ENCODE assay signal across 9 cellular contexts in the genomic region with DNA sequence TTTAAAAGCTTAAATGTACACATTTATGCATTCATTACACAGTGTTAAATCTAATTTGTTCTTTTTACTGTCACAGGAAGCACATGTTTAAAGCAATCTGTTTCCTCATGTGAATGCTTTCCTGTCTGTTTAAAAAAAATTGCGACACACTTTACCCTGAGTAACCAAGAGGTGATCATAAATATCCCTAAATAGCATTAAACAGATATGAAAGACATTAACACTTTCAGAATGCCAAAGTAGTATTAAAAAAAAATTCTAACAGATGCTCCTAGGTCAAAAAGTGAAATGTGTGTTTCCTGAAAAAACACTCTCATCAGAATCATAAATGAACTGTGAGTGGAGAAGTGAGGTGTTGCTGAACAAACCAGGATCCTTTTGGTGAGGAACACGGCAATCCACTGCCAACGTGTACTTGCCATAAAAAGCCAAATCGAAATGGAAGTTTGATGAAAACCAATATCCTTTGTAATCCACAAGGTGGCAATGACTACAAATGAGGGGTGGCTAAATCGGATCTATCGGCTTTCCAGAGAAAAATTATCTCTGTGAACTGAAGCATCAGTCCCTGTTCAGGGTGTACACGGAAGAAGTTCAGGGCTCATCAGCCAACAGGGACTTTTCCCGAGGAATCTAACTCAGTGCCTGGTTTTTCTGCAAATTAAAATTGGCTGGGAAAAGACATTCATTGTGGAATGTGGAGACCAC.
DNase-seq lines count a peak whose midpoint lies in the region; ATAC-seq and TF ChIP-seq lines count a peak whose summit lies in the region.
"Had no signal": no experiment of that assay in that cellular context is flagged by ENCODE, and none has a peak within 500 bp of the region (broad histone marks: within the 10 kb centered on the region; RNA-seq: fewer than 3 reads in every experiment).

No MANE protein-coding gene starts in this region.

- peak overlapping the region; percentile 67 for H3K9ac ChIP-seq in mesenchymal stem cell (ENCODE audit: low read length)

- peak overlapping the region; percentile 84 for H3K27ac ChIP-seq in left ventricle myocardium inferior (replicated peaks)
- H3K27ac ChIP-seq in brain microvascular endothelial cell: no peak overlapping the region
- H3K27ac ChIP-seq in mesenchymal stem cell (ENCODE audit: low read length, poor library complexity, severe bottlenecking): no peak overlapping the region
- H3K27ac ChIP-seq in uterus: peak overlapping the region; percentile 58 to 63

- no peak overlapping the region for H4K91ac ChIP-seq in mesenchymal stem cell (ENCODE audit: low read length)

- H3K9me3 ChIP-seq in left ventricle myocardium inferior (replicated peaks) (no peaks in the 10 kb centered on the region), mesenchymal stem cell (ENCODE audit: control insufficient read depth, low read length) (no peaks in the 10 kb centered on the region), uterus (no peaks in the 10 kb centered on the region)

- H2BK5ac ChIP-seq in mesenchymal stem cell (ENCODE audit: low read depth, low read length, poor library complexity, severe bottlenecking): no peak overlapping the region

- no peak overlapping the region for H2BK120ac ChIP-seq in mesenchymal stem cell (ENCODE audit: low read depth, low read length)

- in situ Hi-C loops in brain microvascular endothelial cell (cut with HindIII; ENCODE audit: low pct_ligation_motif_present, low sequenced_read_pairs): no loop called here

- H2BK15ac ChIP-seq in mesenchymal stem cell (ENCODE audit: low read depth, poor library complexity, severe bottlenecking): no peak overlapping the region

- H3K4ac ChIP-seq in mesenchymal stem cell (ENCODE audit: low read depth in 1 of 2, low read length in 2 of 2): no peak overlapping the region

- no peak overlapping the region for H3K14ac ChIP-seq in mesenchymal stem cell (ENCODE audit: low read length in 2 of 2)

- DNase-seq in left ventricle myocardium inferior (no peak), left cardiac atrium (no peak), brain microvascular endothelial cell (no peak), mesenchymal stem cell (peak; percentile 19), uterus (no peak), hepatic stellate cell (ENCODE audit: low spot score) (no peak)
- no peak for DNase-seq in stimulated activated CD8-positive, alpha-beta memory T cell treated with anti-CD3 and anti-CD28 coated beads, Interleukin-4, amount 100 ng/mL, for 48 hours
- DNase-seq in stimulated activated CD4-positive, alpha-beta T cell treated with anti-CD3 and anti-CD28 coated beads, Interleukin-12 subunit alpha, Interleukin-12 subunit beta, amount 100 ng/mL, for 4 hours: no peak
- DNase-seq: activated CD4-positive, alpha-beta T cell treated with anti-CD3 and anti-CD28 coated beads, Interleukin-2, amount 50 U/mL, for 4 hours had no signal

- no peak overlapping the region for H3K18ac ChIP-seq in mesenchymal stem cell (ENCODE audit: low read depth in 1 of 2, low read length in 2 of 2)

- H2AFZ ChIP-seq in mesenchymal stem cell (ENCODE audit: low read depth, low read length): no peak overlapping the region

- H2BK12ac ChIP-seq in mesenchymal stem cell (ENCODE audit: low read length in 2 of 2): no peak overlapping the region

- 75% methylated on average over 8 of the region's 8 CpGs for WGBS in mesenchymal stem cell

- no peak overlapping the region for H3K4me2 ChIP-seq in mesenchymal stem cell (ENCODE audit: low read length, poor library complexity, severe bottlenecking)

- no peak overlapping the region for H3K23ac ChIP-seq in mesenchymal stem cell (ENCODE audit: low read length in 2 of 2)

- H3K36me3 ChIP-seq in left ventricle myocardium inferior (no peaks in the 10 kb centered on the region), brain microvascular endothelial cell (replicated peaks) (no peaks in the 10 kb centered on the region), mesenchymal stem cell (ENCODE audit: control insufficient read depth in 1 of 2, insufficient read depth in 2 of 2, low read depth in 1 of 2, low read length in 2 of 2) (no peaks in the 10 kb centered on the region), uterus (no peaks in the 10 kb centered on the region)

- H3K27me3 ChIP-seq in left ventricle myocardium inferior (ENCODE audit: low read depth) (no peaks in the 10 kb centered on the region), brain microvascular endothelial cell (replicated peaks) (no peaks in the 10 kb centered on the region), mesenchymal stem cell (ENCODE audit: control insufficient read depth in 1 of 2, insufficient read depth in 1 of 2, low read length in 2 of 2) (no peaks in the 10 kb centered on the region), uterus (no peaks in the 10 kb centered on the region)

- no peak overlapping the region for H2AK5ac ChIP-seq in mesenchymal stem cell (ENCODE audit: low read length, severe bottlenecking)

- ATAC-seq in left cardiac atrium: no peak

- H3K4me1 ChIP-seq in left ventricle myocardium inferior (peaks cover 69% of the 10 kb centered on the region), mesenchymal stem cell (ENCODE audit: control insufficient read depth, insufficient read depth, low read depth, low read length) (no peaks in the 10 kb centered on the region), uterus (no peaks in the 10 kb centered on the region)

- TF ChIP-seq POLR2A in uterus (IDR thresholded peaks at IDR 0.05): no peak

- no peaks in the 10 kb centered on the region for H3K79me1 ChIP-seq in mesenchymal stem cell (replicated peaks; ENCODE audit: low read length, poor library complexity, severe bottlenecking)

- no peak overlapping the region for H3K4me3 ChIP-seq in left ventricle myocardium inferior
- H3K4me3 ChIP-seq in brain microvascular endothelial cell (ENCODE audit: low read depth, low read length): no peak overlapping the region
- H3K4me3 ChIP-seq in mesenchymal stem cell (ENCODE audit: insufficient read depth in 1 of 2, low read depth in 1 of 2, low read length in 2 of 2): peak overlapping the region in 1 of 2 experiments; percentile 7
- no peak overlapping the region for H3K4me3 ChIP-seq in uterus

- TF ChIP-seq CTCF in left ventricle myocardium inferior (IDR thresholded peaks at IDR 0.05; ENCODE audit: borderline replicate concordance) (peak; percentile 26), brain microvascular endothelial cell (IDR thresholded peaks at IDR 0.05; ENCODE audit: low read depth, low read length, missing control alignments) (peak; percentile 30), uterus (IDR thresholded peaks at IDR 0.05) (no peak)

- no peak overlapping the region for H4K8ac ChIP-seq in mesenchymal stem cell (ENCODE audit: low read length)

- intact Hi-C loops in left ventricle myocardium inferior (cut with micrococcal nuclease): no loop called here
- intact Hi-C loops in left cardiac atrium (cut with DNase I): no loop called here
- intact Hi-C loops in uterus (cut with DNase I; ENCODE audit: low total_unique reads): no loop called here

Comparison
In these comparisons a context has a peak if more than half of its experiments do, and no peak if none do; other contexts are left out.
1. H3K27ac ChIP-seq: peak in left ventricle myocardium inferior (single experiment) and uterus (2 of 2); none in brain microvascular endothelial cell (single experiment) and mesenchymal stem cell (single experiment).
2. CTCF ChIP-seq: peak in left ventricle myocardium inferior (single experiment) and brain microvascular endothelial cell (single experiment); none in uterus (0 of 4).